ENCODE assay signal across 8 cellular contexts in the genomic region with DNA sequence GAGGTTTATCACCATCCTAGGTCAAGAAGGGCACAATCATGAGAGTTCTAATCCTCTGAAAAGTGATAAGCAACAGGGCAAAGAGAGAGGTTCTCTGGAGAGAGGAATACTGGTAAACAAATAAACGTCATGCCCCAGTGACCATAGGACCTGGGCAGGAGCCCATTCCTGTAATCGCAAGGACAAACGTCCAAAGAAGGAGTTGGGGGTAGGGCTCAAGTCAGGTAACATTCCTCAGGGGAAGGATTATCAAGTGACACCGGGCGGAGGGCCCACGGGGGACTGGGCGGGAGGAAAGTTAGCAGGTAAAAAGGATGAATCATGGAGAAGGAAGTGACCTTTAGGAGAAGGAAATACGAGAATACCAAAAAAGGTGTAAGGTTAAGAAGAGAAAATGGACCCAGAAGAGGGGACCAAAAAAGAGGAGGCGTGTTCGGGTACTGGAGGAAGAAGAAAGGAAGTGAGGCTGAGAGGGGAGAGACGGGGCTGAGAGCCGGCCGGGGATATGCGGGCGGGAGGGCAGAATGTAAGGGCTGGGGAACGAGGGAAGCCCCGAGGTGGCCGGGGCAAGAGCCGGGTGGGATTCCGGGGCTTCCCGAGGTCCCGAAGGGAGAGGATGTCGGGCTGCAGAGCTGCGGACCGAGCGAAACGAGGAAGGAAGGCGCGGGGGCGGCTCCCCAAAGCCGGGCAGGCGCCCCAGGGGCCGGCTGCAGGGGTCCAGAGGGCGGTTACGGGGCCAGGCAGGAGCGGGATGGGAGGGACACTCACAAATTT. TPM values are rescaled to one million over a fixed set of nuclear protein-coding genes. Genes with fewer than 3 reads are reported as not detected.
DNase-seq lines count a peak whose midpoint lies in the region; ATAC-seq and TF ChIP-seq lines count a peak whose summit lies in the region.

No MANE protein-coding gene starts in this region.

- TF ChIP-seq POLR2A in sigmoid colon (IDR thresholded peaks at IDR 0.05), result no peak

- H3K4me3 Mint-ChIP-seq in activated naive CD8-positive, alpha-beta T cell treated with anti-CD3 and anti-CD28 coated beads for 36 hours, result peak overlapping the region; percentile 97

- peaks cover 52% of the 10 kb centered on the region for H3K36me3 Mint-ChIP-seq in activated naive CD8-positive, alpha-beta T cell treated with anti-CD3 and anti-CD28 coated beads for 36 hours

- H3K4me1 Mint-ChIP-seq in activated naive CD8-positive, alpha-beta T cell treated with anti-CD3 and anti-CD28 coated beads for 36 hours, result peaks cover 50% of the 10 kb centered on the region

- peaks cover 2% of the 10 kb centered on the region for H3K9me3 Mint-ChIP-seq in activated naive CD8-positive, alpha-beta T cell treated with anti-CD3 and anti-CD28 coated beads for 36 hours

- H3K27ac ChIP-seq in left ventricle myocardium inferior (replicated peaks), result peak overlapping the region; percentile 95
- peak overlapping the region; percentile 81 to 89 (median 84) for H3K27ac ChIP-seq in sigmoid colon

- H3K27me3 ChIP-seq in left ventricle myocardium inferior (ENCODE audit: low read depth) (no peaks in the 10 kb centered on the region), sigmoid colon (no peaks in the 10 kb centered on the region)

- TF ChIP-seq EP300 in sigmoid colon (IDR thresholded peaks at IDR 0.05), result no peak

- WGBS in sigmoid colon, 2 donors, result 1% methylated on average over 36 of the region's 36 CpGs

- H3K36me3 ChIP-seq in left ventricle myocardium inferior (peaks cover 30% of the 10 kb centered on the region), sigmoid colon (peaks cover 12 to 28% (median 16%) of the 10 kb centered on the region in 4 donors)

- H3K4me3 ChIP-seq in left ventricle myocardium inferior (peak overlapping the region; percentile 89), sigmoid colon (peak overlapping the region; percentile 69 to 92 (median 79))

- intact Hi-C loops in left ventricle myocardium inferior (cut with micrococcal nuclease) (no loop called here), sigmoid colon (cut with DNase I) (no loop called here)

- TF ChIP-seq CTCF in left ventricle myocardium inferior (IDR thresholded peaks at IDR 0.05; ENCODE audit: borderline replicate concordance) (no peak), sigmoid colon (IDR thresholded peaks at IDR 0.05) (no peak)

- DNase-seq in DMS53 treated with DMSO at 0.1 percent for 48 hours (lab: John Stamatoyannopoulos, UW; ENCODE audit: unreplicated experiment), result peak; percentile 60
- DNase-seq in HK-2 (ENCODE audit: unreplicated experiment), result peak; percentile 51
- DNase-seq in SHP77 (lab: John Stamatoyannopoulos, UW), result peak; percentile 49 to 53
- DNase-seq in activated naive CD8-positive, alpha-beta T cell treated with anti-CD3 and anti-CD28 coated beads for 36 hours, result peak; percentile 62
- no peak for DNase-seq in left ventricle myocardium inferior
- no peak for DNase-seq in sigmoid colon
- DNase-seq in cortex of kidney (lab: John Stamatoyannopoulos, UW), result no peak

- ATAC-seq in GM21367 (IDR thresholded peaks at IDR 0.05; ENCODE audit: unreplicated experiment), result peak; percentile 15

- H3K27me3 Mint-ChIP-seq in activated naive CD8-positive, alpha-beta T cell treated with anti-CD3 and anti-CD28 coated beads for 36 hours, result no peaks in the 10 kb centered on the region

- H3K9me3 ChIP-seq in left ventricle myocardium inferior (replicated peaks) (no peaks in the 10 kb centered on the region), sigmoid colon (no peaks in the 10 kb centered on the region)

- H3K4me1 ChIP-seq in left ventricle myocardium inferior (peaks cover 61% of the 10 kb centered on the region), sigmoid colon (peaks cover 0 to 24% (median 18%) of the 10 kb centered on the region in 4 donors)

- peak overlapping the region; percentile 97 for H3K27ac Mint-ChIP-seq in activated naive CD8-positive, alpha-beta T cell treated with anti-CD3 and anti-CD28 coated beads for 36 hours

RNA-seq across cellular contexts. Expression of gene DIAPH1, which starts 0.6 kb away (rescaled TPM):
- 100 to 1,000 TPM; 214 to 220 TPM for total RNA-seq in activated naive CD8-positive, alpha-beta T cell treated with anti-CD3 and anti-CD28 coated beads for 36 hours
- total RNA-seq in left ventricle myocardium inferior (53.1 TPM), sigmoid colon (10 to 100 TPM; 14.4 to 26.9 (median 19.8) TPM)
- 100 to 1,000 TPM in 1 of 3 donors, 10 to 100 TPM in 2; 54.1 to 105 (median 78.0) TPM for polyA plus RNA-seq in sigmoid colon

RNA-seq across cellular contexts. Expression of gene HDAC3, which starts 18.4 kb away (rescaled TPM):
- total RNA-seq in activated naive CD8-positive, alpha-beta T cell treated with anti-CD3 and anti-CD28 coated beads for 36 hours, result 10 to 100 TPM; 83.4 to 84.6 TPM
- total RNA-seq in left ventricle myocardium inferior (27.4 TPM), sigmoid colon (10 to 100 TPM; 32.4 to 51.5 (median 38.2) TPM)
- polyA plus RNA-seq in sigmoid colon, result 10 to 100 TPM; 33.0 to 51.1 (median 37.7) TPM

RNA-seq across cellular contexts. Expression of gene RELL2, which starts 18.6 kb away (rescaled TPM):
- 10 to 100 TPM; 26.8 to 27.3 TPM for total RNA-seq in activated naive CD8-positive, alpha-beta T cell treated with anti-CD3 and anti-CD28 coated beads for 36 hours
- total RNA-seq in left ventricle myocardium inferior, result 1.0 TPM
- 1 to 10 TPM in 3 of 4 donors, under 1 TPM in 1; 0.99 to 6.1 (median 2.1) TPM for total RNA-seq in sigmoid colon
- polyA plus RNA-seq in sigmoid colon, result 10 to 100 TPM in 1 of 3 donors, 1 to 10 TPM in 2; 2.4 to 10.5 (median 3.5) TPM

RNA-seq across cellular contexts. Expression of gene FCHSD1, which starts 33.0 kb away (rescaled TPM):
- 10 to 100 TPM; 22.4 to 24.8 TPM for total RNA-seq in activated naive CD8-positive, alpha-beta T cell treated with anti-CD3 and anti-CD28 coated beads for 36 hours
- total RNA-seq in left ventricle myocardium inferior (4.7 TPM), sigmoid colon (10 to 100 TPM; 12.1 to 31.3 (median 20.3) TPM)
- 10 to 100 TPM in 1 of 3 donors, 1 to 10 TPM in 2; 3.0 to 22.6 (median 4.4) TPM for polyA plus RNA-seq in sigmoid colon

Comparison
In these comparisons a context has a peak if more than half of its experiments do, and no peak if none do; other contexts are left out.
1. DNase-seq: peak in DMS53 treated with DMSO at 0.1 percent for 48 hours (single experiment), HK-2 (single experiment), SHP77 (2 of 2) and activated naive CD8-positive, alpha-beta T cell treated with anti-CD3 and anti-CD28 coated beads for 36 hours (single experiment); none in left ventricle myocardium inferior (single experiment), sigmoid colon (single experiment) and cortex of kidney (single experiment).